In the genomic region with DNA sequence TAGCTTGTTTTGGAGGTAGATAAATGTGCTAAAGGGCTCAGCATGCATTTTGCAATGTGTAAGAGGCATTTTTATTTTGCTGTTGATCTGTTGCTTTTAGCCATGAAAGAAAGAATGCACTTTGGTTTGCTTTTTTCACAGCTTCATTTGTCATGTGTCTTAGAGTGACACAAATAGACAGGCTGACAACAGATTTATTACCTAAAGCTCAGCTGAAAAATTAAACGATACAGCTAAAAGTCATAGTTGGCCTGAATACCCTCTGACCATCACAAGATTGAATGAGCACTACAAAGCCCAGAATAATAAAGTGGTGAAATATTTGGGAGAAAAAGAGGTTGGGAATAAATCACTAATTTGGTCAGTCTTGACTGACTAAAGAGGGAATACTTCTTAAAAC, we compare ENCODE assay signal across 6 cellular contexts.
"Had no signal": no experiment of that assay in that cellular context is flagged by ENCODE, and none has a peak within 500 bp of the region (broad histone marks: within the 10 kb centered on the region; RNA-seq: fewer than 3 reads in every experiment).

No MANE protein-coding gene starts in this region.

- H3K27ac ChIP-seq: HL-60 had no signal

- DNase-seq: IMR-90, KBM-7, KG1 had no signal

- ATAC-seq: HepG2, K562 had no signal

- H3K4me3 ChIP-seq: K562 had no signal
